16 cellular contexts compared by ENCODE assay signal in genomic region chrX:72430405-72430968, GRCh38.
"Had no signal": no experiment of that assay in that cellular context is flagged by ENCODE, and none has a peak within 500 bp of the region (broad histone marks: within the 10 kb centered on the region; RNA-seq: fewer than 3 reads in every experiment).

No MANE protein-coding gene starts in this region.

- H3K9me3 ChIP-seq: pancreas, thoracic aorta had no signal

- DNase-seq: activated CD4-positive, alpha-beta T cell treated with anti-CD3 and anti-CD28 coated beads for 1 hour; activated CD4-positive, alpha-beta T cell treated with anti-CD3 and anti-CD28 coated beads, Interleukin-2, amount 50 U/mL, for 48 hours; activated naive CD8-positive, alpha-beta T cell treated with anti-CD3 and anti-CD28 coated beads, Interleukin-2, amount 50 U/mL, for 24 hours; activated T-cell treated with anti-CD3 and anti-CD28 coated beads, Interleukin-2, amount 50 U/mL, for 48 hours; caudate nucleus; effector CD8-positive, alpha-beta T cell; left cardiac atrium; nephron progenitor cell; pancreas; small intestine; stomach; T-helper 2 cell had no signal

- FAIRE-seq: pancreas, small intestine had no signal

- H3K36me3 ChIP-seq: pancreas, right atrium auricular region, thoracic aorta had no signal

- ATAC-seq: activated naive CD8-positive, alpha-beta T cell treated with anti-CD3 and anti-CD28 coated beads, Interleukin-2, amount 50 U/mL, for 24 hours; left cardiac atrium; pancreas had no signal

- H3K27me3 ChIP-seq: right atrium auricular region, stomach had no signal

- H3K4me1 ChIP-seq: pancreas, right atrium auricular region, stomach had no signal

- H3K4me3 ChIP-seq: coronary artery, pancreas, right atrium auricular region, stomach, thoracic aorta had no signal

- H3K27ac ChIP-seq: coronary artery, epithelial cell of prostate, pancreas, right atrium auricular region, stomach, thoracic aorta had no signal
